In genomic region chr18:55007582-55007981, GRCh38 we compare ENCODE assay signal across 20 cellular contexts. TPM values are rescaled to one million over a fixed set of nuclear protein-coding genes. Genes with fewer than 3 reads are reported as not detected.
DNase-seq lines count a peak whose midpoint lies in the region; ATAC-seq, FAIRE-seq and TF ChIP-seq lines count a peak whose summit lies in the region.
"Had no signal": no experiment of that assay in that cellular context is flagged by ENCODE, and none has a peak within 500 bp of the region (broad histone marks: within the 10 kb centered on the region; RNA-seq: fewer than 3 reads in every experiment).

No MANE protein-coding gene starts in this region.

- no peak overlapping the region for H3K56ac ChIP-seq in mesendoderm (ENCODE audit: low read length)

- H3K79me1 ChIP-seq in mesendoderm (ENCODE audit: low read length) = no peaks in the 10 kb centered on the region

- no peak overlapping the region for H2BK15ac ChIP-seq in mesendoderm (replicated peaks; ENCODE audit: low read depth)

- no peak overlapping the region for H2BK5ac ChIP-seq in mesendoderm (ENCODE audit: low read length)

- H3K4me2 ChIP-seq in mesendoderm (ENCODE audit: low read length) = no peak overlapping the region
- H3K4me2 ChIP-seq: A549; BLaER1 treated with 17β-estradiol and CSF1 and Interleukin-3, amounts not matched to agents 10 nM and 100 nM had no signal

- H3K9ac ChIP-seq in mesendoderm (ENCODE audit: low read length) = no peak overlapping the region
- H3K9ac ChIP-seq: BLaER1 treated with 17β-estradiol and CSF1 and Interleukin-3, amounts not matched to agents 10 nM and 100 nM had no signal

- H3K36me3 ChIP-seq in RWPE2 (ENCODE audit: low read depth) (no peaks in the 10 kb centered on the region), small intestine (ENCODE audit: control insufficient read depth in 2 of 2, insufficient read depth in 2 of 2, low read length in 2 of 2) (no peaks in the 10 kb centered on the region), mesendoderm (ENCODE audit: control insufficient read depth, insufficient read depth, low read length) (no peaks in the 10 kb centered on the region)
- H3K36me3 ChIP-seq: BLaER1 treated with 17β-estradiol and CSF1 and Interleukin-3, amounts not matched to agents 10 nM and 100 nM; HAP-1 had no signal

- no peaks in the 10 kb centered on the region for H3K79me2 ChIP-seq in mesendoderm (ENCODE audit: control insufficient read depth, insufficient read depth, low read length)

- intact Hi-C loops in dorsolateral prefrontal cortex (cut with DNase I) = loop anchor here in 1 of 2 donors (10.0 kb wide), 1 partner anchor 57 kb away; no protein-coding TSS in a partner anchor

- no peak overlapping the region for H2AK5ac ChIP-seq in mesendoderm (ENCODE audit: low read length)

- H3K27ac ChIP-seq in RWPE2 (ENCODE audit: poor library complexity, severe bottlenecking) (no peak overlapping the region), small intestine (ENCODE audit: low read depth in 1 of 2, low read length in 1 of 2) (no peak overlapping the region), dorsolateral prefrontal cortex (no peak overlapping the region), mesendoderm (ENCODE audit: low read depth, low read length) (no peak overlapping the region)
- H3K27ac ChIP-seq: 22Rv1; A549; BLaER1 treated with 17β-estradiol and CSF1 and Interleukin-3, amounts not matched to agents 10 nM and 100 nM had no signal

- no peaks in the 10 kb centered on the region for H3K9me3 ChIP-seq in RWPE2 (ENCODE audit: severe bottlenecking)
- no peaks in the 10 kb centered on the region for H3K9me3 ChIP-seq in small intestine (ENCODE audit: control insufficient read depth, low read depth)
- H3K9me3 ChIP-seq: A549, HAP-1 had no signal

- no peak overlapping the region for H3K18ac ChIP-seq in mesendoderm (ENCODE audit: low read length)

- H2BK120ac ChIP-seq in mesendoderm (ENCODE audit: low read depth, low read length) = no peak overlapping the region

- ATAC-seq in RWPE2 (ENCODE audit: low read depth) = peak; percentile 41; the same call in 2 of the 3 replicates
- ATAC-seq: A549 had no signal

- no peaks in the 10 kb centered on the region for H3K27me3 ChIP-seq in RWPE2 (ENCODE audit: insufficient read depth, poor library complexity, severe bottlenecking)
- H3K27me3 ChIP-seq in small intestine (ENCODE audit: control insufficient read depth in 2 of 2, insufficient read depth in 2 of 2, low read length in 2 of 2) = no peaks in the 10 kb centered on the region
- peaks cover 0 to 5% (median 0%) of the 10 kb centered on the region in 45 donors for H3K27me3 ChIP-seq in dorsolateral prefrontal cortex
- H3K27me3 ChIP-seq in mesendoderm (ENCODE audit: insufficient read depth, low read length, poor library complexity) = no peaks in the 10 kb centered on the region
- H3K27me3 ChIP-seq: BLaER1 treated with 17β-estradiol and CSF1 and Interleukin-3, amounts not matched to agents 10 nM and 100 nM had no signal

- no peak overlapping the region for H3K23ac ChIP-seq in mesendoderm (ENCODE audit: low read length)

- WGBS in small intestine, 3 donors = 80 to 83% (median 83%) methylated on average over 5 of the region's 5 CpGs
- no CpG with 5 or more reads among the region's 5 CpGs for WGBS in mesendoderm (ENCODE audit: extremely low coverage, insufficient coverage, low lambda C conversion rate)

- H4K5ac ChIP-seq in mesendoderm (ENCODE audit: low read length) = no peak overlapping the region

- no peak overlapping the region for H3K4ac ChIP-seq in mesendoderm (ENCODE audit: low read depth, low read length)

- peak; percentile 4 for DNase-seq in AG10803 (ENCODE audit: low read depth)
- peak; percentile 31 for DNase-seq in EH (ENCODE audit: low read depth)
- DNase-seq in RWPE2 (ENCODE audit: low spot score) = no peak
- peak; percentile 22 for DNase-seq in foreskin melanocyte
- DNase-seq in activated T-cell treated with anti-CD3 and anti-CD28 coated beads, Interleukin-2, amount 50 U/mL, for 48 hours = no peak
- no peak for DNase-seq in small intestine
- no peak for DNase-seq in dorsolateral prefrontal cortex
- DNase-seq in mesendoderm = no peak
- DNase-seq: CD8-positive, alpha-beta memory T cell; DMS 273 treated with DMSO at 0.1 percent for 48 hours; DMS53; DND-41 had no signal

- H4K8ac ChIP-seq in mesendoderm (ENCODE audit: low read depth, low read length) = no peak overlapping the region

- TF ChIP-seq CTCF in AG10803 (conservative IDR thresholded peaks at IDR 0.05; ENCODE audit: low read length) = no peak
- TF ChIP-seq CTCF in RWPE2 (IDR thresholded peaks at IDR 0.05; ENCODE audit: poor library complexity, severe bottlenecking) = no peak
- TF ChIP-seq CTCF in dorsolateral prefrontal cortex (IDR thresholded peaks at IDR 0.05 in 54 of 56, conservative IDR thresholded peaks at IDR 0.05 in 2 of 56; ENCODE audit: low read depth in 1 of 56, partially characterized antibody in 56 of 56) = no peak

- H3K4me3 ChIP-seq in AG10803 (ENCODE audit: low read length) = no peak overlapping the region
- H3K4me3 ChIP-seq in RWPE2 (ENCODE audit: severe bottlenecking) = no peak overlapping the region
- no peak overlapping the region for H3K4me3 ChIP-seq in small intestine (ENCODE audit: low read depth in 1 of 2, low read length in 2 of 2)
- H3K4me3 ChIP-seq in dorsolateral prefrontal cortex = no peak overlapping the region
- no peak overlapping the region for H3K4me3 ChIP-seq in mesendoderm (ENCODE audit: low read length)
- H3K4me3 ChIP-seq: A549; BLaER1 treated with 17β-estradiol and CSF1 and Interleukin-3, amounts not matched to agents 10 nM and 100 nM; HAP-1 had no signal

- no peaks in the 10 kb centered on the region for H3K4me1 ChIP-seq in RWPE2 (ENCODE audit: insufficient read depth, poor library complexity, severe bottlenecking)
- H3K4me1 ChIP-seq in small intestine (ENCODE audit: control insufficient read depth in 2 of 2, insufficient read depth in 1 of 2, low read depth in 1 of 2, low read length in 1 of 2) = no peaks in the 10 kb centered on the region
- no peaks in the 10 kb centered on the region for H3K4me1 ChIP-seq in mesendoderm (ENCODE audit: control insufficient read depth, low read depth, low read length)
- H3K4me1 ChIP-seq: BLaER1 treated with 17β-estradiol and CSF1 and Interleukin-3, amounts not matched to agents 10 nM and 100 nM; HAP-1 had no signal

- no peak for FAIRE-seq in small intestine (lab: Jason Lieb, UNC)
- FAIRE-seq: A549, G401.6, GM12891, GM19239, H1 had no signal

RNA-seq across cellular contexts. Expression of gene CCDC68, which starts 48.3 kb away (rescaled TPM):
- polyA plus RNA-seq in small intestine = 10 to 100 TPM; 11.2 to 36.5 (median 26.7) TPM
- total RNA-seq in dorsolateral prefrontal cortex = 10 to 100 TPM in 5 of 120 experiments, 1 to 10 TPM in 115; 1.4 to 15.6 (median 5.6) TPM
- polyA plus RNA-seq in mesendoderm (2013, experiment 1 of 2) = 0.59 TPM
- polyA plus RNA-seq in mesendoderm (2013, experiment 2 of 2) = 0.55 TPM
- total RNA-seq: CD8-positive, alpha-beta memory T cell had no signal
- polyA plus RNA-seq: CD8-positive, alpha-beta memory T cell had no signal

Comparison
In these comparisons a context has a peak if more than half of its experiments do, and no peak if none do; other contexts are left out.
1. DNase-seq: peak in AG10803 (single experiment), EH (single experiment) and foreskin melanocyte (single experiment); none in RWPE2 (single experiment), activated T-cell treated with anti-CD3 and anti-CD28 coated beads, Interleukin-2, amount 50 U/mL, for 48 hours (0 of 2), small intestine (single experiment), dorsolateral prefrontal cortex (0 of 10) and mesendoderm (single experiment).